Comparison of ENCODE assay signal across 8 cellular contexts in the genomic region with DNA sequence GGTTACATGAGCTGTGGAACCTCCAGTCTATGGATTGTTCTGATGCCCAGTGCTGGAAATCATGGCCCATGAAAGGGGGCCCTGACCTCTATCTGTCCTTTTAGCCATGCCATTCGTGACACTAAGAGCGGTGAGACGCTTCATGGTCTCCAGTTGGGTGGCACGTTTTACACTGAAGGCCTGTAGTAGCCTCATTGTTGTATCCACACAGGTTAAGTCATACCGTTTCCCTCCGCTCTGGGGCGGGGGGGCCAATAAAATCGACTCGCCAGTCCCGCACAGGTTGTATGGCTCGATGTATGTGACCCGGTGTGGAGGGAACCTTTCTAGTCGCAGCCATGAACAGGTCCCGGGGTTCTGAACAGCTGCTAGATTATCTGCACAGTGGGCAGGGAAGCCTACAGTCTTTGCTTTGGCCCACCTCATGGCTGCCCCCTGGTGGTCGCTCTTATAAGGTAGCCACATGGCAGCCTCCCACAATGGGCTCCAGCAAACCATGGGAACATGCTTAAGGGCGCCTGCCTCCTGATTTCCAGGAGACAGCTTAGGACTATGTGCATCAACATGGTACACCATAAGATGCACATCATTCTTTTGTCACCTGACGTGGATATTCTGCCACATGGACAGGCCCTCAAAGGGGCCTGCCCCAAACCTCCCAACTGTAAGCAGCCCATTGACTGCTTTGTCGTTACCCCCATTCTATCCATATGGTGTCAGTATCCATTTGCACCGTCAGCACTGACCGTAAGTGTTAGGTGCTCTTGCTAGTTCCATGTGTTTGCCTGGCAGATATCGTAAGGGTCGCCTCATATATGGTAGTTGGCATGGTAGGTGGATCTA. TPM values are rescaled to one million over a fixed set of nuclear protein-coding genes. Genes with fewer than 3 reads are reported as not detected.
DNase-seq lines count a peak whose midpoint lies in the region; ATAC-seq and TF ChIP-seq lines count a peak whose summit lies in the region.

No MANE protein-coding gene starts in this region.

- no peaks in the 10 kb centered on the region for H3K27me3 Mint-ChIP-seq in endothelial cell (ENCODE audit: unreplicated experiment)

- no peak overlapping the region for H3K27ac Mint-ChIP-seq in endothelial cell (ENCODE audit: unreplicated experiment)

- ATAC-seq in GM19452 (IDR thresholded peaks at IDR 0.05; ENCODE audit: unreplicated experiment) = no peak

- no peaks in the 10 kb centered on the region for H3K36me3 Mint-ChIP-seq in endothelial cell (ENCODE audit: low read depth, unreplicated experiment)

- H3K9me3 Mint-ChIP-seq in endothelial cell (ENCODE audit: unreplicated experiment) = no peaks in the 10 kb centered on the region

- TF ChIP-seq CTCF in endothelial cell (IDR thresholded peaks at IDR 0.05; ENCODE audit: unreplicated experiment) = peak; percentile 94

- DNase-seq in SIG-M5 treated with dmso at 0.1 percent for 504 hours (lab: John Stamatoyannopoulos, UW; ENCODE audit: unreplicated experiment) (peak; percentile 42), SIG-M5 (lab: John Stamatoyannopoulos, UW) (no peak), NCI-H82 treated with DMSO at 0.1 percent for 48 hours (lab: John Stamatoyannopoulos, UW; ENCODE audit: unreplicated experiment) (peak; percentile 32), endothelial cell (ENCODE audit: low spot score) (peak; percentile 91), midbrain (lab: John Stamatoyannopoulos, UW) (peak; percentile 41)
- peak; percentile 56 to 88 (median 83) for DNase-seq in activated CD8-positive, alpha-beta memory T cell treated with anti-CD3 and anti-CD28 coated beads for 48 hours (ENCODE audit: low read depth in 2 of 3, low spot score in 2 of 3)
- DNase-seq in stimulated activated CD8-positive, alpha-beta memory T cell treated with anti-CD3 and anti-CD28 coated beads, Interleukin-4, amount 100 ng/mL, for 1 hour (ENCODE audit: low read depth in 2 of 2, low spot score in 1 of 2) = peak; percentile 80 to 84

- peaks cover 7% of the 10 kb centered on the region for H3K4me1 Mint-ChIP-seq in endothelial cell (ENCODE audit: unreplicated experiment)

- H3K4me3 Mint-ChIP-seq in endothelial cell (ENCODE audit: unreplicated experiment) = no peak overlapping the region

RNA-seq across cellular contexts. Expression of a gene that starts 19.7 kb away (rescaled TPM):
- 1.2 TPM for total RNA-seq in endothelial cell (ENCODE audit: unreplicated experiment)

RNA-seq across cellular contexts. Expression of a gene that starts 21.4 kb away (rescaled TPM):
- 4.4 TPM for total RNA-seq in endothelial cell (ENCODE audit: unreplicated experiment)

RNA-seq across cellular contexts. Expression of a gene that starts 59.1 kb away (rescaled TPM):
- 55.3 TPM for total RNA-seq in endothelial cell (ENCODE audit: unreplicated experiment)
